ENCODE assay signal across 9 cellular contexts in the genomic region with DNA sequence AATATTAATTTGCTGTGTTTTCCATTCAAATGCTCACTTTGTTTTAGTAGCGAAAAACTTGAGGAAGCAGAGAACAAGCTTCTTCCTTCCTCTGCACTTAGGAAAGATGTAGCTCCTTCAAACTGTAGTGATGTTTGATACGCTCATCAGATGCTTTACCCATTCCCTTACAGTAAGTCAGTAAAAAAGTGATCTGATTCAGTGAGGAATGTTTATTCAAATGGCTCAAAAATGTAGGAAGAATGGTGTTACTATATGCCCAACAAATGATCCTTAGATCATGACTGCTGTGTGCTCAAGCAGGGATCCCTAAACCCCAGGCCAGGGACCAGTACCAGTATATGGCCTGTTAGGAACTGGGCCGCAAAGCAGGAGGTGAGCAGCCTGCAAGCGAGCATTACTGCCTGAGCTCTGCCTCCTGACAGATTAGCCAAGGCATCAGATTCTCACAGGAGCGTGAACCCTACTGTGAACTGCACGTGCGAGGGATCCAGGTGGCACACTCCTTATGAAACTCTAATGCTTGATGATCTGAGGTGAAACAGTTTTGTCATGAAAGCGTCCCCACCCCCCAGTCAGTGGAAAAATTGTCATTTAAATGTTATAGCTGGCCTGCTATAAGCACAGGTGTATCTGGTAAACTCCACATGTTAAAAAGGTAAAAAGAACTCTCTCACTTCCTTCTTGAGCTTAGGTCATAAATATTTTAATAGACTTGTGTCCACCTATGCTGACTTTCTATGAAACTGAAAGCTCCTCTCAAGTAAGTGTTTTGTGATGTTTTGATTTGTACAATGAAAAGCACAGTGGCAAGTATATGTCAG.
DNase-seq lines count a peak whose midpoint lies in the region; ATAC-seq and TF ChIP-seq lines count a peak whose summit lies in the region.
"Had no signal": no experiment of that assay in that cellular context is flagged by ENCODE, and none has a peak within 500 bp of the region (broad histone marks: within the 10 kb centered on the region; RNA-seq: fewer than 3 reads in every experiment).

No MANE protein-coding gene starts in this region.

- no peak for ATAC-seq in left cardiac atrium
- ATAC-seq in HG02798 (IDR thresholded peaks at IDR 0.05; ENCODE audit: poor library complexity, unreplicated experiment): peak; percentile 78

- intact Hi-C loops in left ventricle myocardium inferior (cut with micrococcal nuclease) (no loop called here), left cardiac atrium (cut with DNase I) (no loop called here)

- H3K27me3 ChIP-seq in left ventricle myocardium inferior (ENCODE audit: low read depth): no peaks in the 10 kb centered on the region

- peak overlapping the region; percentile 72 for H3K27ac ChIP-seq in left ventricle myocardium inferior (replicated peaks)

- no peaks in the 10 kb centered on the region for H3K36me3 ChIP-seq in left ventricle myocardium inferior

- no peaks in the 10 kb centered on the region for H3K9me3 ChIP-seq in left ventricle myocardium inferior (replicated peaks)

- DNase-seq in left ventricle myocardium inferior: no peak
- no peak for DNase-seq in left cardiac atrium
- DNase-seq in LNCaP clone FGC (ENCODE audit: low read depth): peak; percentile 30
- no peak for DNase-seq in GOT3 (lab: John Stamatoyannopoulos, UW)
- DNase-seq in NCI-H748 (lab: John Stamatoyannopoulos, UW; ENCODE audit: unreplicated experiment): no peak
- DNase-seq in NOMO-1 treated with DMSO at 0.1 percent for 48 hours (lab: John Stamatoyannopoulos, UW; ENCODE audit: unreplicated experiment): no peak
- DNase-seq in NCI-H1930 (lab: John Stamatoyannopoulos, UW): no peak
- DNase-seq: NCI-H1048 had no signal

- peaks cover 16% of the 10 kb centered on the region for H3K4me1 ChIP-seq in left ventricle myocardium inferior

- no peak for TF ChIP-seq CTCF in left ventricle myocardium inferior (IDR thresholded peaks at IDR 0.05; ENCODE audit: borderline replicate concordance)
- TF ChIP-seq CTCF in LNCaP clone FGC (IDR thresholded peaks at IDR 0.05; ENCODE audit: control insufficient read depth, extremely low read depth, insufficient read depth): no peak

- H3K4me3 ChIP-seq in left ventricle myocardium inferior (no peak overlapping the region), LNCaP clone FGC (ENCODE audit: low read depth, low read length) (no peak overlapping the region)
